In genomic region chr2:8481463-8482009, GRCh38 we compare ENCODE assay signal across 10 cellular contexts.
DNase-seq lines count a peak whose midpoint lies in the region; ATAC-seq and TF ChIP-seq lines count a peak whose summit lies in the region.
"Had no signal": no experiment of that assay in that cellular context is flagged by ENCODE, and none has a peak within 500 bp of the region (broad histone marks: within the 10 kb centered on the region; RNA-seq: fewer than 3 reads in every experiment).

No MANE protein-coding gene starts in this region.

- H3K27me3 Mint-ChIP-seq in activated CD8-positive, alpha-beta memory T cell treated with anti-CD3 and anti-CD28 coated beads, Interleukin-2, amount 10 ng/mL, durations not matched to agents 7 days and 5 days, result no peaks in the 10 kb centered on the region

- peaks cover 20% of the 10 kb centered on the region for H3K4me1 ChIP-seq in upper lobe of right lung

- CTCF ChIA-PET in activated CD8-positive, alpha-beta memory T cell treated with anti-CD3 and anti-CD28 coated beads, Interleukin-2, amount 10 ng/mL, durations not matched to agents 7 days and 5 days (lab: Charles Lee), result interaction anchor here (0.8 to 3.3 kb wide), 10 partner anchors 8 to 1054 kb away, joined by 3 to 20 read pairs (median 6); partner anchors contain the start of gene ID2

- no peak overlapping the region for H3K4me3 ChIP-seq in upper lobe of right lung
- H3K4me3 ChIP-seq: Peyer's patch had no signal

- no peaks in the 10 kb centered on the region for H3K36me3 ChIP-seq in upper lobe of right lung
- H3K36me3 ChIP-seq: Peyer's patch had no signal

- no peaks in the 10 kb centered on the region for H3K9me3 ChIP-seq in upper lobe of right lung
- H3K9me3 ChIP-seq: Peyer's patch had no signal

- H3K27me3 ChIP-seq in upper lobe of right lung, result no peaks in the 10 kb centered on the region
- H3K27me3 ChIP-seq: Peyer's patch had no signal

- H3K27ac ChIP-seq in upper lobe of right lung, result peak overlapping the region; percentile 6

- no peak for TF ChIP-seq CTCF in upper lobe of right lung (IDR thresholded peaks at IDR 0.05)

- ATAC-seq in HG03159 (IDR thresholded peaks at IDR 0.05; ENCODE audit: unreplicated experiment) (peak; percentile 51), upper lobe of right lung (no peak)
- peak; percentile 67 for ATAC-seq in activated CD8-positive, alpha-beta memory T cell treated with anti-CD3 and anti-CD28 coated beads, Interleukin-2, amount 10 ng/mL, durations not matched to agents 7 days and 5 days

- H3K36me3 Mint-ChIP-seq in activated CD8-positive, alpha-beta memory T cell treated with anti-CD3 and anti-CD28 coated beads, Interleukin-2, amount 10 ng/mL, durations not matched to agents 7 days and 5 days, result peaks cover 19% of the 10 kb centered on the region

- peak overlapping the region; percentile 2 for H3K4me3 Mint-ChIP-seq in activated CD8-positive, alpha-beta memory T cell treated with anti-CD3 and anti-CD28 coated beads, Interleukin-2, amount 10 ng/mL, durations not matched to agents 7 days and 5 days
- H3K4me3 Mint-ChIP-seq: neural crest cell had no signal

- DNase-seq in stimulated activated CD4-positive, alpha-beta T cell treated with anti-CD3 and anti-CD28 coated beads, Interleukin-15, amount 100 ng/mL, for 48 hours (ENCODE audit: low read depth in 2 of 2), result peak; percentile 24 to 33
- DNase-seq in stimulated activated CD4-positive, alpha-beta T cell treated with anti-CD3 and anti-CD28 coated beads, Interleukin-12 subunit alpha, Interleukin-12 subunit beta, amount 100 ng/mL, for 4 hours, result no peak
- DNase-seq in activated CD8-positive, alpha-beta memory T cell treated with anti-CD3 and anti-CD28 coated beads, Interleukin-2, amount 10 ng/mL, durations not matched to agents 7 days and 5 days, result peak; percentile 75
- DNase-seq in upper lobe of right lung, result no peak
- no peak for DNase-seq in cardiac septum (ENCODE audit: low spot score)
- no peak for DNase-seq in NCI-H2081 treated with DMSO at 0.1 percent for 48 hours (lab: John Stamatoyannopoulos, UW)
- DNase-seq in LoVo (ENCODE audit: low spot score), result no peak

- H3K4me1 Mint-ChIP-seq in activated CD8-positive, alpha-beta memory T cell treated with anti-CD3 and anti-CD28 coated beads, Interleukin-2, amount 10 ng/mL, durations not matched to agents 7 days and 5 days, result peaks cover 92% of the 10 kb centered on the region

- peak overlapping the region; percentile 84 for H3K27ac Mint-ChIP-seq in activated CD8-positive, alpha-beta memory T cell treated with anti-CD3 and anti-CD28 coated beads, Interleukin-2, amount 10 ng/mL, durations not matched to agents 7 days and 5 days

- intact Hi-C loops in upper lobe of right lung (cut with DNase I), result no loop called here
- intact Hi-C loops in cardiac septum (cut with DNase I), result no loop called here

- no peaks in the 10 kb centered on the region for H3K9me3 Mint-ChIP-seq in activated CD8-positive, alpha-beta memory T cell treated with anti-CD3 and anti-CD28 coated beads, Interleukin-2, amount 10 ng/mL, durations not matched to agents 7 days and 5 days (ENCODE audit: low read depth)
- H3K9me3 Mint-ChIP-seq: neural crest cell had no signal

Comparison
In these comparisons a context has a peak if more than half of its experiments do, and no peak if none do; other contexts are left out.
1. DNase-seq: peak in stimulated activated CD4-positive, alpha-beta T cell treated with anti-CD3 and anti-CD28 coated beads, Interleukin-15, amount 100 ng/mL, for 48 hours (2 of 2) and activated CD8-positive, alpha-beta memory T cell treated with anti-CD3 and anti-CD28 coated beads, Interleukin-2, amount 10 ng/mL, durations not matched to agents 7 days and 5 days (single experiment); none in stimulated activated CD4-positive, alpha-beta T cell treated with anti-CD3 and anti-CD28 coated beads, Interleukin-12 subunit alpha, Interleukin-12 subunit beta, amount 100 ng/mL, for 4 hours (single experiment), upper lobe of right lung (single experiment), cardiac septum (single experiment), NCI-H2081 treated with DMSO at 0.1 percent for 48 hours (single experiment) and LoVo (single experiment).